12 cellular contexts compared by ENCODE assay signal in the genomic region with DNA sequence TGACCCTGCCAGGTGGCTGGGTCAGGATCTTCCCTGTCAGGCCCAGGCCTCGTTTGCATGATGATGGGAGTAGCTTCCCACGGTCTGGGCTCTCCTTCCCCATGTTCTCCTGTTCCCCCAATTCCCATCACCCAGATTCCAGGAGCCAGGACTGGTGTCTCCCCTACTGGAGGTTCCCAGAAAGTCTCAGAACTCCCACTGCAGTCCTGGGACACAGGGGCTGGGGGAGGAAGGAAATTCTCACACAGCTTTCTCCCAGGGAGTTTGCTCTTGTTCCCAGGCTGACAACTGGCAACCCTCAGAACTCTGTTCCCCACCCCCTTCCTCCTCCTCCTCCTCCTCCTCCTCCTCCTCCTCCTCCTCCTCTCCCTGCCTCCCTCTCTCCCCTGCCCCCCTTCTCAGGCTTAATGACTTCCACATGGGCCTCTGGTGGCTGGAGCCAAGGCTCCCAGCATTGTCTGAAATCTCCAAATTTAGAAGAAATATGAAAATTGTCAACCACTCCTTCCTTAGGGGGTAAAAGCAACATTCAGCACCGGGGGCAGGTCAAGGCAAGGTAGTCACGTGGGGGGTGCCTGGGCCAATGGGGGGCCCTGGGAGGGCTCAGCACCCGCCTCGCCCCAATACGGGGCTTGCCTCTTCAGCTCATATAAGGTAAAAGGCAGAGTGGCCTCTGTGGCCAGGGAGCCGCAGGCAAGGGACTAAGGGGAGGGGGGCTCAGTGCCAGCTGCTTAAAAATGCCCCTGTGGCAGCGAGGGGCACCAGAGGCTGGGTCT. TPM values are rescaled to one million over a fixed set of nuclear protein-coding genes. Genes with fewer than 3 reads are reported as not detected.
DNase-seq lines count a peak whose midpoint lies in the region; ATAC-seq and TF ChIP-seq lines count a peak whose summit lies in the region.
"Had no signal": no experiment of that assay in that cellular context is flagged by ENCODE, and none has a peak within 500 bp of the region (broad histone marks: within the 10 kb centered on the region; RNA-seq: fewer than 3 reads in every experiment).

No MANE protein-coding gene starts in this region.

- peaks cover 56% of the 10 kb centered on the region for H3K4me1 Mint-ChIP-seq in nephron

- no peaks in the 10 kb centered on the region for H3K9me3 Mint-ChIP-seq in nephron
- H3K9me3 Mint-ChIP-seq: T-helper 1 cell treated with Interleukin-12 subunit alpha and Interleukin-12 subunit beta and Interleukin-4 antibody, amounts not matched to agents 30 μg/mL and 1 μg/mL, for 36 hours had no signal

- H3K4me3 Mint-ChIP-seq in nephron: peak overlapping the region; percentile 89 to 98 (median 91)
- H3K4me3 Mint-ChIP-seq: T-helper 1 cell treated with Interleukin-12 subunit alpha and Interleukin-12 subunit beta and Interleukin-4 antibody, amounts not matched to agents 30 μg/mL and 1 μg/mL, for 36 hours had no signal

- DNase-seq in A172 (ENCODE audit: low spot score): peak; percentile 44
- DNase-seq in fibroblast of the aortic adventitia (ENCODE audit: low read depth): peak; percentile 97
- DNase-seq in effector CD4-positive, alpha-beta T cell: no peak
- DNase-seq: 8988T, activated gamma-delta T cell treated with Interleukin-2 at 50 U/mL for 16 hours, NCI-H1417 had no signal

- peak; percentile 90 for ATAC-seq in SK-N-SH treated with all-trans-retinoic acid at 6 μM for 48 hours
- no peak for ATAC-seq in HG03520 (IDR thresholded peaks at IDR 0.05; ENCODE audit: unreplicated experiment)
- ATAC-seq in GM21390 (IDR thresholded peaks at IDR 0.05; ENCODE audit: unreplicated experiment): no peak
- ATAC-seq in GM19328 (IDR thresholded peaks at IDR 0.05; ENCODE audit: unreplicated experiment): no peak

- H3K27ac Mint-ChIP-seq in nephron: peak overlapping the region; percentile 94 to 97 (median 97)
- H3K27ac Mint-ChIP-seq: T-helper 1 cell treated with Interleukin-12 subunit alpha and Interleukin-12 subunit beta and Interleukin-4 antibody, amounts not matched to agents 30 μg/mL and 1 μg/mL, for 36 hours had no signal

- peak overlapping the region; percentile 84 for H3K4me3 ChIP-seq in fibroblast of the aortic adventitia (ENCODE audit: low read depth, low read length)

- peaks cover 4% of the 10 kb centered on the region for H3K36me3 Mint-ChIP-seq in nephron (ENCODE audit: low read depth)

- TF ChIP-seq CTCF in fibroblast of the aortic adventitia (IDR thresholded peaks at IDR 0.05; ENCODE audit: insufficient read depth, low read length): peak; percentile 42
- TF ChIP-seq CTCF in nephron (IDR thresholded peaks at IDR 0.05; ENCODE audit: unreplicated experiment in 3 of 3): no peak

- peaks cover 5% of the 10 kb centered on the region for H3K27me3 Mint-ChIP-seq in nephron (ENCODE audit: low read depth)

TF ChIP-seq in SK-N-SH treated with all-trans-retinoic acid at 6 μM for 48 hours, 23 proteins besides CTCF, POLR2A, EP300 and RAD21:
- TF ChIP-seq, protein P1, sequence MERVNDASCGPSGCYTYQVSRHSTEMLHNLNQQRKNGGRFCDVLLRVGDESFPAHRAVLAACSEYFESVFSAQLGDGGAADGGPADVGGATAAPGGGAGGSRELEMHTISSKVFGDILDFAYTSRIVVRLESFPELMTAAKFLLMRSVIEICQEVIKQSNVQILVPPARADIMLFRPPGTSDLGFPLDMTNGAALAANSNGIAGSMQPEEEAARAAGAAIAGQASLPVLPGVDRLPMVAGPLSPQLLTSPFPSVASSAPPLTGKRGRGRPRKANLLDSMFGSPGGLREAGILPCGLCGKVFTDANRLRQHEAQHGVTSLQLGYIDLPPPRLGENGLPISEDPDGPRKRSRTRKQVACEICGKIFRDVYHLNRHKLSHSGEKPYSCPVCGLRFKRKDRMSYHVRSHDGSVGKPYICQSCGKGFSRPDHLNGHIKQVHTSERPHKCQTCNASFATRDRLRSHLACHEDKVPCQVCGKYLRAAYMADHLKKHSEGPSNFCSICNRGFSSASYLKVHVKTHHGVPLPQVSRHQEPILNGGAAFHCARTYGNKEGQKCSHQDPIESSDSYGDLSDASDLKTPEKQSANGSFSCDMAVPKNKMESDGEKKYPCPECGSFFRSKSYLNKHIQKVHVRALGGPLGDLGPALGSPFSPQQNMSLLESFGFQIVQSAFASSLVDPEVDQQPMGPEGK (CRISPR knock-in tag; IDR thresholded peaks at IDR 0.05; ENCODE audit: borderline replicate concordance): no peak
- TF ChIP-seq ARNTL (CRISPR knock-in tag; IDR thresholded peaks at IDR 0.05; ENCODE audit: borderline replicate concordance, low read depth): no peak
- TF ChIP-seq OSR1 (CRISPR knock-in tag; IDR thresholded peaks at IDR 0.05): no peak
- TF ChIP-seq BACH2 (CRISPR knock-in tag; IDR thresholded peaks at IDR 0.05; ENCODE audit: borderline replicate concordance): no peak

RNA-seq across cellular contexts. Expression of a gene that starts 27.3 kb away (rescaled TPM):
- not detected in 2 replicates for total RNA-seq in A172 (2014; rRNA removed; shearing (Covaris generic))
- total RNA-seq in fibroblast of the aortic adventitia (ENCODE audit: low replicate concordance): not detected in 2 replicates

RNA-seq across cellular contexts. Expression of a gene that starts 48.5 kb away (rescaled TPM):
- total RNA-seq in A172 (2014; rRNA removed; shearing (Covaris generic)): 15.7 and 19.7 TPM in 2 replicates
- 6.3 and 6.4 TPM in 2 replicates for total RNA-seq in fibroblast of the aortic adventitia (ENCODE audit: low replicate concordance)
